ENCODE assay signal across 40 cellular contexts in the genomic region with DNA sequence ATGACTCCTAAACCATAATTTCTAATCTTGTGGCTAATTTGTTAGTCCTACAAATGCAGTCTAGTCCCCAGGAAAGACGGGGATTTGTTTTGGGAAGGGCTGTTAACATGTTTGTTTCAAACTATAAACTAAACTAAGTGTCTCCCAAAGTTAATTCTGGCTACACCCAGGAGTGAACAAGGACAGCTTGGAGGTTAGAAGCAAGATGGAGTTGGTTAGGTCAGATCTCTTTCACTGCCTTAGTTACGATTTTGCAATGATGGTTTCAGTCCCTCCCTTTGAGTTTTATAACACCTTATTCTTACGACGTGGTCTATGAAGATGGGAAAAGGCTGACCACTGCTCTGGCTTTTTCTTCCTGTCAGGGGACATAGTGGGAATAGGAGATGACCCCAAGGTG. TPM values are rescaled to one million over a fixed set of nuclear protein-coding genes. Genes with fewer than 3 reads are reported as not detected.
"Had no signal": no experiment of that assay in that cellular context is flagged by ENCODE, and none has a peak within 500 bp of the region (broad histone marks: within the 10 kb centered on the region; RNA-seq: fewer than 3 reads in every experiment).

No MANE protein-coding gene starts in this region.

- H3K9me3 ChIP-seq: MG63 had no signal

- H3K36me3 ChIP-seq: MG63 had no signal

- DNase-seq: MM.1S, MV-4-11, NCI-H1048, NCI-H1092, NCI-H1092 treated with DMSO at 0.1 percent for 48 hours, NCI-H1105, NCI-H1105 treated with DMSO at 0.1 percent for 48 hours, NCI-H1417, NCI-H1417 treated with DMSO at 0.1 percent for 48 hours, NCI-H1436, NCI-H1436 treated with DMSO at 0.1 percent for 48 hours, NCI-H146, NCI-H1694, NCI-H1694 treated with DMSO at 0.1 percent for 48 hours, NCI-H187, NCI-H187 treated with DMSO at 0.1 percent for 48 hours, NCI-H1930, NCI-H2029, NCI-H2029 treated with DMSO at 0.1 percent for 48 hours, NCI-H2081, NCI-H2081 treated with DMSO at 0.1 percent for 48 hours, NCI-H2107, NCI-H2171, NCI-H2171 treated with DMSO at 0.1 percent for 48 hours, NCI-H2227 treated with DMSO at 0.1 percent for 48 hours, NCI-H226, NCI-H345, NCI-H446, NCI-H446 treated with DMSO at 0.1 percent for 48 hours, NCI-H510A, NCI-H510A treated with DMSO at 0.1 percent for 48 hours, NCI-H524, NCI-H524 treated with DMSO at 0.1 percent for 48 hours, NCI-H526, NCI-H526 treated with DMSO at 0.1 percent for 48 hours had no signal

- H3K27me3 ChIP-seq: MG63 had no signal

- H3K4me3 ChIP-seq: MG63 had no signal

RNA-seq across cellular contexts. Expression of gene IL2, which starts 27.0 kb away (rescaled TPM):
- total RNA-seq: LHCN-M2, M059J, MCF 10A, NCI-H460 had no signal
